In the genomic region with DNA sequence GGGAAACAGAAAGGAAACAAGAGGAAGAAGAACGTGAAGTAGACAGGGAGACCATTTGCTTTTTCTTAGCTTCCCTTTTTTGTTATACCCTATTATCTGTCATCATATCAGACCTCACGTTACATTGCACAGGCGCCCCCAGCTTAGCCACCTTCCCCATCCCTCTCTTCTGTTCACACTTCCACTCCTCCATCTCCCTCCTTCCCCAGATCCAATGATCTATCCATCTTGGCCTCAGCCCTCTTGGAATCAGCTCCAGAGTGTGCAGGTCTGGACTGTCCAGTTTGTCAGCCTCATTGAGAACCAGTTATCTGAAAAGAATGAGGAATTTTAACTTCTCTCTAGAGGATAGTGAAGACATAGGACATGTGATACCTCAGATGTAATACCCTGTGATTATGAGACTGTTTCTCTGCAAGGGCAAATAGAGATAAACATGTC, we compare ENCODE assay signal across 16 cellular contexts.
DNase-seq lines count a peak whose midpoint lies in the region; ATAC-seq and TF ChIP-seq lines count a peak whose summit lies in the region.
"Had no signal": no experiment of that assay in that cellular context is flagged by ENCODE, and none has a peak within 500 bp of the region (broad histone marks: within the 10 kb centered on the region; RNA-seq: fewer than 3 reads in every experiment).

No MANE protein-coding gene starts in this region.

- no peak for ATAC-seq in Panc1
- peak; percentile 46 for ATAC-seq in gastroesophageal sphincter
- peak; percentile 92 for ATAC-seq in sciatic nerve
- ATAC-seq in GM19328 (IDR thresholded peaks at IDR 0.05; ENCODE audit: unreplicated experiment) = no peak
- ATAC-seq in GM21825 (IDR thresholded peaks at IDR 0.05; ENCODE audit: unreplicated experiment) = no peak
- ATAC-seq: activated CD4-positive, CD25-positive, alpha-beta regulatory T cell treated with anti-CD3 and anti-CD28 coated beads, Interleukin-2, amount 50 U/mL, for 24 hours had no signal

- CTCF ChIA-PET in Panc1 (lab: Charles Lee) = interaction anchor here (0.6 kb wide), 1 partner anchor 1830 kb away, joined by 4 read pairs; no protein-coding TSS in a partner anchor
- CTCF ChIA-PET in RWPE1 (lab: Yijun Ruan, JAX) = interaction anchor here (0.6 kb wide), 1 partner anchor 59 kb away, joined by 4 read pairs; no protein-coding TSS in a partner anchor
- CTCF ChIA-PET in activated CD4-positive, alpha-beta memory T cell treated with anti-CD3 and anti-CD28 coated beads, Interleukin-2, amount 10 ng/mL, durations not matched to agents 7 days and 5 days (lab: Charles Lee) = interaction anchor here (0.6 kb wide), 1 partner anchor 156 kb away, joined by 4 read pairs; no protein-coding TSS in a partner anchor

- H3K27ac Mint-ChIP-seq in activated CD4-positive, alpha-beta memory T cell treated with anti-CD3 and anti-CD28 coated beads, Interleukin-2, amount 10 ng/mL, durations not matched to agents 7 days and 5 days = no peak overlapping the region

- H3K36me3 ChIP-seq in Panc1 (ENCODE audit: control insufficient read depth, insufficient read depth, low read length) (no peaks in the 10 kb centered on the region), gastroesophageal sphincter (no peaks in the 10 kb centered on the region)

- H3K9me3 Mint-ChIP-seq in activated CD4-positive, alpha-beta memory T cell treated with anti-CD3 and anti-CD28 coated beads, Interleukin-2, amount 10 ng/mL, durations not matched to agents 7 days and 5 days = peaks cover 5% of the 10 kb centered on the region

- no peak for TF ChIP-seq EP300 in gastroesophageal sphincter (IDR thresholded peaks at IDR 0.05)

- TF ChIP-seq POLR2A in gastroesophageal sphincter (IDR thresholded peaks at IDR 0.05) = no peak

- no peak overlapping the region for H3K4me3 Mint-ChIP-seq in activated CD4-positive, alpha-beta memory T cell treated with anti-CD3 and anti-CD28 coated beads, Interleukin-2, amount 10 ng/mL, durations not matched to agents 7 days and 5 days

- no peaks in the 10 kb centered on the region for H3K36me3 Mint-ChIP-seq in activated CD4-positive, alpha-beta memory T cell treated with anti-CD3 and anti-CD28 coated beads, Interleukin-2, amount 10 ng/mL, durations not matched to agents 7 days and 5 days (ENCODE audit: low read depth)

- peaks cover 22% of the 10 kb centered on the region; the same call in 1 of the 2 replicates for H3K9me3 ChIP-seq in Panc1 (ENCODE audit: control insufficient read depth, insufficient read depth, low read depth, low read length)
- no peaks in the 10 kb centered on the region for H3K9me3 ChIP-seq in gastroesophageal sphincter

- peak; percentile 57 for DNase-seq in CD1c-positive myeloid dendritic cell (ENCODE audit: extremely low spot score)
- DNase-seq in Panc1 (ENCODE audit: low read depth, low spot score) = no peak
- no peak for DNase-seq in sciatic nerve (ENCODE audit: low spot score)
- DNase-seq in RWPE1 (ENCODE audit: low spot score) = no peak
- no peak for DNase-seq in activated CD4-positive, alpha-beta memory T cell treated with anti-CD3 and anti-CD28 coated beads, Interleukin-2, amount 10 ng/mL, durations not matched to agents 7 days and 5 days
- DNase-seq: DMS153; effector memory CD4-positive, alpha-beta T cell; GM23248; hippocampal formation; NCI-H1436 treated with DMSO at 0.1 percent for 48 hours; NCI-H524 treated with DMSO at 0.1 percent for 48 hours had no signal

- H3K27me3 ChIP-seq in Panc1 (ENCODE audit: control insufficient read depth, insufficient read depth, low read length) (no peaks in the 10 kb centered on the region), gastroesophageal sphincter (no peaks in the 10 kb centered on the region)

- H3K4me1 ChIP-seq in Panc1 (ENCODE audit: control insufficient read depth, insufficient read depth, low read length) (peaks cover 8% of the 10 kb centered on the region), gastroesophageal sphincter (peaks cover 3 to 60% (median 5%) of the 10 kb centered on the region in 3 donors)

- POLR2A ChIA-PET in Panc1 (lab: Charles Lee) = interaction anchor here (0.6 to 0.7 kb wide), 2 partner anchors 113 to 214 kb away, joined by 3 to 11 read pairs; no protein-coding TSS in a partner anchor
- POLR2A ChIA-PET in RWPE1 (lab: Yijun Ruan, JAX; ENCODE audit: low non-redundant PET) = no interaction called here
- POLR2A ChIA-PET in activated CD4-positive, alpha-beta memory T cell treated with anti-CD3 and anti-CD28 coated beads, Interleukin-2, amount 10 ng/mL, durations not matched to agents 7 days and 5 days (lab: Charles Lee) = no interaction called here

- intact Hi-C loops in Panc1 (cut with micrococcal nuclease; ENCODE audit: unreplicated experiment) = no loop called here
- intact Hi-C loops in sciatic nerve (cut with DNase I) = no loop called here

- H3K4me1 Mint-ChIP-seq in activated CD4-positive, alpha-beta memory T cell treated with anti-CD3 and anti-CD28 coated beads, Interleukin-2, amount 10 ng/mL, durations not matched to agents 7 days and 5 days = no peaks in the 10 kb centered on the region

- peak overlapping the region; percentile 74 for H3K27ac ChIP-seq in Panc1 (ENCODE audit: low read length)
- H3K27ac ChIP-seq in gastroesophageal sphincter = peak overlapping the region; percentile 73 to 98 (median 93)
- no peak overlapping the region for H3K27ac ChIP-seq in RWPE1
- H3K27ac ChIP-seq: GM23248, SK-N-MC had no signal

- no peak for TF ChIP-seq CTCF in Panc1 (IDR thresholded peaks at IDR 0.05)
- TF ChIP-seq CTCF in gastroesophageal sphincter (IDR thresholded peaks at IDR 0.05) = no peak
- no peak for TF ChIP-seq CTCF in RWPE1 (conservative IDR thresholded peaks at IDR 0.05; ENCODE audit: low read depth)

- BruUV-seq in Panc1 (replicated peaks; lab: Mats Ljungman, UMichigan) = no TSS peak

- WGBS in gastroesophageal sphincter (ENCODE audit: low coverage in 1 of 2), 2 donors = 27 to 76% methylated on average over 2 to 3 of the region's 3 CpGs

- H3K4me3 ChIP-seq in Panc1 (ENCODE audit: low read depth in 2 of 2, low read length in 2 of 2) = no peak overlapping the region
- no peak overlapping the region for H3K4me3 ChIP-seq in gastroesophageal sphincter
- H3K4me3 ChIP-seq: GM23248, SK-N-MC had no signal

- in situ Hi-C loops in Panc1 (cut with HindIII; ENCODE audit: low pct_unique_long_range_greater_than_20kb, low sequenced_read_pairs) = no loop called here

- no peaks in the 10 kb centered on the region for H3K27me3 Mint-ChIP-seq in activated CD4-positive, alpha-beta memory T cell treated with anti-CD3 and anti-CD28 coated beads, Interleukin-2, amount 10 ng/mL, durations not matched to agents 7 days and 5 days

Comparison
In these comparisons a context has a peak if more than half of its experiments do, and no peak if none do; other contexts are left out.
1. ATAC-seq: peak in gastroesophageal sphincter (single experiment) and sciatic nerve (single experiment); none in Panc1 (single experiment), GM19328 (single experiment) and GM21825 (single experiment).